1 cellular context compared by ENCODE assay signal in genomic region chr20:47687095-47687987, GRCh38.
TF ChIP-seq lines count a peak whose summit lies in the region.

No MANE protein-coding gene starts in this region.

TF ChIP-seq in SK-N-SH treated with all-trans-retinoic acid at 6 μM for 48 hours, 23 proteins besides CTCF, POLR2A, EP300 and RAD21 (continued from another document):
- no peak for TF ChIP-seq CSRNP3 (CRISPR knock-in tag; IDR thresholded peaks at IDR 0.05)
- no peak for TF ChIP-seq RARB (CRISPR knock-in tag; IDR thresholded peaks at IDR 0.05)
- no peak for TF ChIP-seq PATZ1 (CRISPR knock-in tag; IDR thresholded peaks at IDR 0.05; ENCODE audit: borderline replicate concordance)
- TF ChIP-seq ZNF70 (CRISPR knock-in tag; IDR thresholded peaks at IDR 0.05), result no peak
- no peak for TF ChIP-seq POU6F1 (CRISPR knock-in tag; IDR thresholded peaks at IDR 0.05; ENCODE audit: borderline replicate concordance, low read depth)
- TF ChIP-seq PPARA (CRISPR knock-in tag; IDR thresholded peaks at IDR 0.05; ENCODE audit: borderline replicate concordance), result no peak
- no peak for TF ChIP-seq GLIS3 (CRISPR knock-in tag; IDR thresholded peaks at IDR 0.05)
- TF ChIP-seq ZNF565 (CRISPR knock-in tag; conservative IDR thresholded peaks at IDR 0.05; ENCODE audit: low read depth), result no peak
